ENCODE assay signal across 19 cellular contexts in the genomic region with DNA sequence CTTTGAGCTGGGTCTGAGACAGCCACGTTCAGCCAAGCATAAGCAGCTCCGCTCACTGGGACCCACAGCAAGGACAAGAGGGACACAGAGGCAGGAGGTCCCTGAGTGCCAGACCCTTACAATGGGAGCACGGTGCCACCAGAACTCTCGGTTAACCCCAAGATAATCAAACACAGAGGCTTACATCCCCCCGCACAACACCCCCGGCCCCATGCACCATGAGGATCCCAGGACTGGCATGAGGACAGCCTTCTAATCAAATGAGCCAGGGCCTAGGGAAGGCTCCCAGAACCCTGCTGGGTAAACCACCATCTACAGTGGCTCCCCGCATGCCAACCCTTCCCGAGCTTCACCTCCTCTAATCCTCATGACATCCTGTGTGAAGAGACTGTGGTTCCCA. TPM values are rescaled to one million over a fixed set of nuclear protein-coding genes. Genes with fewer than 3 reads are reported as not detected.
"Had no signal": no experiment of that assay in that cellular context is flagged by ENCODE, and none has a peak within 500 bp of the region (broad histone marks: within the 10 kb centered on the region; RNA-seq: fewer than 3 reads in every experiment).

No MANE protein-coding gene starts in this region.

- H3K4me3 ChIP-seq: dorsolateral prefrontal cortex, tibial artery, upper lobe of left lung, uterus had no signal

- H3K27me3 ChIP-seq: dorsolateral prefrontal cortex, tibial artery, upper lobe of left lung, uterus had no signal

- FAIRE-seq: keratinocyte had no signal

- H3K9me3 ChIP-seq: neutrophil, tibial artery, upper lobe of left lung, uterus had no signal

- H3K36me3 ChIP-seq: neutrophil, tibial artery, upper lobe of left lung, uterus had no signal

- DNase-seq: cortex of kidney; dorsolateral prefrontal cortex; effector CD8-positive, alpha-beta T cell; foreskin melanocyte; immature natural killer cell; left colon; mammary epithelial cell; naive thymus-derived CD4-positive, alpha-beta T cell; nephron progenitor cell; stimulated activated CD4-positive, alpha-beta T cell treated with anti-CD3 and anti-CD28 coated beads, Interleukin-15, amount 100 ng/mL, for 24 hours; stimulated activated CD4-positive, alpha-beta T cell treated with anti-CD3 and anti-CD28 coated beads, Interleukin-1b, Interleukin-23, amount 100 ng/mL, for 48 hours; stimulated activated CD4-positive, alpha-beta T cell treated with anti-CD3 and anti-CD28 coated beads, Interleukin-4, amount 100 ng/mL, for 24 hours; tibial artery; upper lobe of left lung; uterus had no signal

- ATAC-seq: left colon; naive thymus-derived CD4-positive, alpha-beta T cell; right cardiac atrium; stimulated activated memory B cell treated with anti-CD40 and anti-IgM and Interleukin-4, amounts not matched to agents 10 μg/mL and 1 μg/mL and 100 μg/mL, for 72 hours had no signal

- H3K27ac ChIP-seq: neutrophil, tibial artery, upper lobe of left lung, uterus had no signal

RNA-seq across cellular contexts. Expression of gene GFPT2, which starts 7.4 kb away (rescaled TPM):
- polyA plus RNA-seq: immature natural killer cell; keratinocyte; naive thymus-derived CD4-positive, alpha-beta T cell had no signal
